ENCODE assay signal across 11 cellular contexts in genomic region chr12:120761581-120761980, GRCh38. TPM values are rescaled to one million over a fixed set of nuclear protein-coding genes. Genes with fewer than 3 reads are reported as not detected.
DNase-seq lines count a peak whose midpoint lies in the region; ATAC-seq and TF ChIP-seq lines count a peak whose summit lies in the region.
"Had no signal": no experiment of that assay in that cellular context is flagged by ENCODE, and none has a peak within 500 bp of the region (broad histone marks: within the 10 kb centered on the region; RNA-seq: fewer than 3 reads in every experiment).

No MANE protein-coding gene starts in this region.

- TF ChIP-seq EP300 in upper lobe of left lung (IDR thresholded peaks at IDR 0.05), result no peak

- no peak overlapping the region for H3K4me3 Mint-ChIP-seq in activated naive CD4-positive, alpha-beta T cell treated with anti-CD3 and anti-CD28 coated beads for 36 hours
- H3K4me3 Mint-ChIP-seq in effector memory CD8-positive, alpha-beta T cell, result no peak overlapping the region

- H3K27ac ChIP-seq in esophagus squamous epithelium (peak overlapping the region; percentile 23 to 74 (median 58)), upper lobe of left lung (peak overlapping the region in 3 of 4 donors; percentile 47 to 48 (median 48))

- no peak for TF ChIP-seq POLR2A in esophagus squamous epithelium (IDR thresholded peaks at IDR 0.05)
- TF ChIP-seq POLR2A in upper lobe of left lung (IDR thresholded peaks at IDR 0.05), result no peak

- intact Hi-C loops in activated naive CD4-positive, alpha-beta T cell treated with anti-CD3 and anti-CD28 coated beads for 36 hours (cut with micrococcal nuclease), result no loop called here
- intact Hi-C loops in esophagus squamous epithelium (cut with DNase I), result no loop called here

- H3K9me3 Mint-ChIP-seq in activated naive CD4-positive, alpha-beta T cell treated with anti-CD3 and anti-CD28 coated beads for 36 hours, result no peaks in the 10 kb centered on the region
- no peaks in the 10 kb centered on the region for H3K9me3 Mint-ChIP-seq in activated naive CD4-positive, alpha-beta T cell treated with anti-CD3 and anti-CD28 coated beads, Interleukin-2, amount 50 U/mL, for 72 hours
- no peaks in the 10 kb centered on the region for H3K9me3 Mint-ChIP-seq in effector memory CD8-positive, alpha-beta T cell

- 42 to 51% methylated on average over 10 of the region's 10 CpGs for WGBS in esophagus squamous epithelium, 2 donors
- WGBS in upper lobe of left lung, 2 donors, result 58 to 63% methylated on average over 10 of the region's 10 CpGs

- peaks cover 1% of the 10 kb centered on the region for H3K36me3 Mint-ChIP-seq in activated naive CD4-positive, alpha-beta T cell treated with anti-CD3 and anti-CD28 coated beads for 36 hours (ENCODE audit: low read depth)
- no peaks in the 10 kb centered on the region for H3K36me3 Mint-ChIP-seq in activated naive CD4-positive, alpha-beta T cell treated with anti-CD3 and anti-CD28 coated beads, Interleukin-2, amount 50 U/mL, for 72 hours
- peaks cover 40% of the 10 kb centered on the region for H3K36me3 Mint-ChIP-seq in effector memory CD8-positive, alpha-beta T cell (ENCODE audit: insufficient read depth)

- H3K9me3 ChIP-seq in esophagus squamous epithelium (no peaks in the 10 kb centered on the region), upper lobe of left lung (no peaks in the 10 kb centered on the region)

- DNase-seq in activated naive CD4-positive, alpha-beta T cell treated with anti-CD3 and anti-CD28 coated beads for 36 hours, result no peak
- DNase-seq in activated naive CD4-positive, alpha-beta T cell treated with anti-CD3 and anti-CD28 coated beads, Interleukin-2, amount 50 U/mL, for 72 hours (ENCODE audit: low spot score in 2 of 2), result no peak
- DNase-seq in esophagus squamous epithelium (lab: John Stamatoyannopoulos, UW) (no peak), mucosa of gallbladder (ENCODE audit: low spot score) (peak; percentile 20), upper lobe of left lung (peak in 1 of 2 donors; percentile 65), globus pallidus (ENCODE audit: low spot score) (no peak)
- no peak for DNase-seq in effector memory CD8-positive, alpha-beta T cell
- DNase-seq: activated CD4-positive, alpha-beta T cell treated with anti-CD3 and anti-CD28 coated beads for 48 hours; erythroblast; NCI-H524 had no signal

- peak overlapping the region; percentile 8 for H3K27ac Mint-ChIP-seq in activated naive CD4-positive, alpha-beta T cell treated with anti-CD3 and anti-CD28 coated beads for 36 hours
- peak overlapping the region in 1 of 2 donors; percentile 85 for H3K27ac Mint-ChIP-seq in activated naive CD4-positive, alpha-beta T cell treated with anti-CD3 and anti-CD28 coated beads, Interleukin-2, amount 50 U/mL, for 72 hours
- H3K27ac Mint-ChIP-seq in effector memory CD8-positive, alpha-beta T cell, result peak overlapping the region in 1 of 2 donors; percentile 46

- no peak overlapping the region for H3K4me3 ChIP-seq in esophagus squamous epithelium
- H3K4me3 ChIP-seq in upper lobe of left lung, result no peak overlapping the region

- TF ChIP-seq CTCF in esophagus squamous epithelium (IDR thresholded peaks at IDR 0.05), result no peak
- no peak for TF ChIP-seq CTCF in upper lobe of left lung (IDR thresholded peaks at IDR 0.05)

- H3K4me1 ChIP-seq in esophagus squamous epithelium (peaks cover 0 to 34% (median 0%) of the 10 kb centered on the region in 3 donors), upper lobe of left lung (peaks cover 0 to 12% (median 4%) of the 10 kb centered on the region in 4 donors)

- H3K36me3 ChIP-seq in esophagus squamous epithelium, result peaks cover 14 to 74% (median 15%) of the 10 kb centered on the region in 3 donors
- H3K36me3 ChIP-seq in upper lobe of left lung, result peaks cover 15 to 59% (median 39%) of the 10 kb centered on the region in 4 donors

- H3K27me3 ChIP-seq in esophagus squamous epithelium (no peaks in the 10 kb centered on the region), upper lobe of left lung (no peaks in the 10 kb centered on the region)

- CTCF ChIA-PET in activated naive CD4-positive, alpha-beta T cell treated with anti-CD3 and anti-CD28 coated beads for 36 hours (lab: Charles Lee), result interaction anchor here (0.5 to 1.3 kb wide), 4 partner anchors 9 to 324 kb away, joined by 3 to 6 read pairs (median 4); no protein-coding TSS in a partner anchor

- H3K4me1 Mint-ChIP-seq in activated naive CD4-positive, alpha-beta T cell treated with anti-CD3 and anti-CD28 coated beads for 36 hours (ENCODE audit: low read depth), result peaks cover 11% of the 10 kb centered on the region
- peaks cover 0 to 5% of the 10 kb centered on the region in 2 donors for H3K4me1 Mint-ChIP-seq in effector memory CD8-positive, alpha-beta T cell (ENCODE audit: low read depth in 2 of 2)

- no peaks in the 10 kb centered on the region for H3K27me3 Mint-ChIP-seq in activated naive CD4-positive, alpha-beta T cell treated with anti-CD3 and anti-CD28 coated beads for 36 hours (ENCODE audit: low read depth)
- H3K27me3 Mint-ChIP-seq in effector memory CD8-positive, alpha-beta T cell, result no peaks in the 10 kb centered on the region

- ATAC-seq in activated naive CD4-positive, alpha-beta T cell treated with anti-CD3 and anti-CD28 coated beads, Interleukin-2, amount 50 U/mL, for 72 hours, result no peak
- peak; percentile 43 to 81 for ATAC-seq in upper lobe of left lung (ENCODE audit: low FRiP score in 2 of 2)
- no peak for ATAC-seq in effector memory CD8-positive, alpha-beta T cell (replicated peaks)
- ATAC-seq in GM18502 (IDR thresholded peaks at IDR 0.05; ENCODE audit: poor library complexity, unreplicated experiment), result no peak

RNA-seq across cellular contexts. Expression of gene ACADS, which starts 36.0 kb away (rescaled TPM):
- 10 to 100 TPM; 15.4 to 15.8 TPM for total RNA-seq in activated naive CD4-positive, alpha-beta T cell treated with anti-CD3 and anti-CD28 coated beads for 36 hours
- 10 to 100 TPM; 15.9 to 24.5 TPM for total RNA-seq in activated naive CD4-positive, alpha-beta T cell treated with anti-CD3 and anti-CD28 coated beads, Interleukin-2, amount 50 U/mL, for 72 hours
- total RNA-seq in esophagus squamous epithelium (10 to 100 TPM; 11.3 to 30.9 (median 19.6) TPM), mucosa of gallbladder (36.9 TPM), upper lobe of left lung (10 to 100 TPM; 24.1 to 43.1 (median 32.9) TPM)

RNA-seq across cellular contexts. Expression of gene UNC119B, which starts 51.3 kb away (rescaled TPM):
- total RNA-seq in activated naive CD4-positive, alpha-beta T cell treated with anti-CD3 and anti-CD28 coated beads for 36 hours, result 10 to 100 TPM; 31.9 to 32.6 TPM
- 10 to 100 TPM; 24.3 to 26.7 TPM for total RNA-seq in activated naive CD4-positive, alpha-beta T cell treated with anti-CD3 and anti-CD28 coated beads, Interleukin-2, amount 50 U/mL, for 72 hours
- total RNA-seq in esophagus squamous epithelium (10 to 100 TPM in 3 of 4 donors, 1 to 10 TPM in 1; 6.4 to 23.3 (median 12.4) TPM), mucosa of gallbladder (51.7 TPM), upper lobe of left lung (10 to 100 TPM; 18.8 to 28.7 (median 22.8) TPM)

Comparison
In these comparisons a context has a peak if more than half of its experiments do, and no peak if none do; other contexts are left out.
1. ATAC-seq: peak in upper lobe of left lung (2 of 2); none in activated naive CD4-positive, alpha-beta T cell treated with anti-CD3 and anti-CD28 coated beads, Interleukin-2, amount 50 U/mL, for 72 hours (0 of 2), effector memory CD8-positive, alpha-beta T cell (single experiment) and GM18502 (single experiment).